18 cellular contexts compared by ENCODE assay signal in genomic region chr11:80595011-80595410, GRCh38.
DNase-seq lines count a peak whose midpoint lies in the region; ATAC-seq, FAIRE-seq and TF ChIP-seq lines count a peak whose summit lies in the region.
"Had no signal": no experiment of that assay in that cellular context is flagged by ENCODE, and none has a peak within 500 bp of the region (broad histone marks: within the 10 kb centered on the region; RNA-seq: fewer than 3 reads in every experiment).

No MANE protein-coding gene starts in this region.

- FAIRE-seq in astrocyte (lab: Jason Lieb, UNC): no peak
- FAIRE-seq: GM18507 had no signal

- H3K27ac ChIP-seq in astrocyte (ENCODE audit: low read depth, low read length) (peak overlapping the region; percentile 77), aorta (ENCODE audit: low read depth in 1 of 2, low read length in 2 of 2) (no peak overlapping the region), colonic mucosa (no peak overlapping the region)
- H3K27ac ChIP-seq: SJSA1 had no signal

- H3K9ac ChIP-seq in astrocyte (ENCODE audit: low read length) (peak overlapping the region; percentile 46), colonic mucosa (ENCODE audit: low read depth in 2 of 2, low read length in 2 of 2) (no peak overlapping the region)

- no peaks in the 10 kb centered on the region for H3K27me3 ChIP-seq in astrocyte (ENCODE audit: insufficient read depth, low read length)
- no peaks in the 10 kb centered on the region for H3K27me3 ChIP-seq in aorta (ENCODE audit: control insufficient read depth in 1 of 2, insufficient read depth in 2 of 2, low read length in 1 of 2)
- no peaks in the 10 kb centered on the region for H3K27me3 ChIP-seq in colonic mucosa
- H3K27me3 ChIP-seq: SJSA1 had no signal

- H3K27me3 Mint-ChIP-seq in astrocyte (ENCODE audit: low read depth, unreplicated experiment): no peaks in the 10 kb centered on the region
- no peaks in the 10 kb centered on the region for H3K27me3 Mint-ChIP-seq in stimulated activated memory B cell treated with anti-CD40 and anti-IgM and Interleukin-4, amounts not matched to agents 10 μg/mL and 1 μg/mL and 100 μg/mL, for 72 hours

- H3K4me2 ChIP-seq in astrocyte (ENCODE audit: low read length): peak overlapping the region; percentile 54
- H3K4me2 ChIP-seq: GM23338 had no signal

- H3K27ac Mint-ChIP-seq in astrocyte (ENCODE audit: unreplicated experiment): no peak overlapping the region
- no peak overlapping the region for H3K27ac Mint-ChIP-seq in stimulated activated memory B cell treated with anti-CD40 and anti-IgM and Interleukin-4, amounts not matched to agents 10 μg/mL and 1 μg/mL and 100 μg/mL, for 72 hours
- H3K27ac Mint-ChIP-seq: GM23338, nephron progenitor cell had no signal

- H4K20me1 ChIP-seq in astrocyte (ENCODE audit: insufficient read depth, low read length): no peaks in the 10 kb centered on the region

- H3K9me3 ChIP-seq in astrocyte (ENCODE audit: insufficient read depth, low read depth, low read length) (no peaks in the 10 kb centered on the region), aorta (ENCODE audit: control insufficient read depth, low read length) (no peaks in the 10 kb centered on the region), colonic mucosa (no peaks in the 10 kb centered on the region)
- H3K9me3 ChIP-seq: SJSA1 had no signal

- H3K4me3 Mint-ChIP-seq in astrocyte (ENCODE audit: unreplicated experiment): no peak overlapping the region
- no peak overlapping the region for H3K4me3 Mint-ChIP-seq in stimulated activated memory B cell treated with anti-CD40 and anti-IgM and Interleukin-4, amounts not matched to agents 10 μg/mL and 1 μg/mL and 100 μg/mL, for 72 hours
- H3K4me3 Mint-ChIP-seq: GM23338, nephron progenitor cell had no signal

- H3K36me3 Mint-ChIP-seq in astrocyte (ENCODE audit: low read depth, unreplicated experiment): no peaks in the 10 kb centered on the region
- H3K36me3 Mint-ChIP-seq in stimulated activated memory B cell treated with anti-CD40 and anti-IgM and Interleukin-4, amounts not matched to agents 10 μg/mL and 1 μg/mL and 100 μg/mL, for 72 hours: no peaks in the 10 kb centered on the region

- H3K4me3 ChIP-seq in astrocyte (ENCODE audit: insufficient read depth, low read depth, low read length) (no peak overlapping the region), aorta (ENCODE audit: low read length in 2 of 2) (no peak overlapping the region), colonic mucosa (no peak overlapping the region)
- H3K4me3 ChIP-seq: GM23338, SJSA1 had no signal

- peaks cover 28% of the 10 kb centered on the region for H3K4me1 Mint-ChIP-seq in astrocyte (ENCODE audit: low read depth, unreplicated experiment)
- H3K4me1 Mint-ChIP-seq in stimulated activated memory B cell treated with anti-CD40 and anti-IgM and Interleukin-4, amounts not matched to agents 10 μg/mL and 1 μg/mL and 100 μg/mL, for 72 hours: no peaks in the 10 kb centered on the region
- H3K4me1 Mint-ChIP-seq: nephron progenitor cell had no signal

- H3K9me3 Mint-ChIP-seq in astrocyte (ENCODE audit: unreplicated experiment): peaks cover 1% of the 10 kb centered on the region
- peaks cover 5% of the 10 kb centered on the region for H3K9me3 Mint-ChIP-seq in stimulated activated memory B cell treated with anti-CD40 and anti-IgM and Interleukin-4, amounts not matched to agents 10 μg/mL and 1 μg/mL and 100 μg/mL, for 72 hours
- H3K9me3 Mint-ChIP-seq: GM23338, nephron progenitor cell had no signal

- ATAC-seq in Right ventricle myocardium inferior (peak; percentile 42), aorta (ENCODE audit: low FRiP score) (peak; percentile 44)
- ATAC-seq in stimulated activated memory B cell treated with anti-CD40 and anti-IgM and Interleukin-4, amounts not matched to agents 10 μg/mL and 1 μg/mL and 100 μg/mL, for 72 hours: no peak
- ATAC-seq: GM23338 had no signal

- TF ChIP-seq CTCF in astrocyte (IDR thresholded peaks at IDR 0.05; ENCODE audit: insufficient read depth, low read depth, low read length) (no peak), colonic mucosa (IDR thresholded peaks at IDR 0.05) (no peak)

- H3K36me3 ChIP-seq in astrocyte (ENCODE audit: insufficient read depth, low read length) (no peaks in the 10 kb centered on the region), aorta (ENCODE audit: control insufficient read depth in 1 of 2, insufficient read depth in 2 of 2, low read length in 1 of 2) (no peaks in the 10 kb centered on the region), colonic mucosa (no peaks in the 10 kb centered on the region)
- H3K36me3 ChIP-seq: SJSA1 had no signal

- WGBS in aorta, 2 donors: 1 to 4% methylated on average over 4 of the region's 4 CpGs

- no peaks in the 10 kb centered on the region for H3K79me2 ChIP-seq in astrocyte (ENCODE audit: insufficient read depth, low read length)

- intact Hi-C loops in Right ventricle myocardium inferior (cut with DNase I) (no loop called here), cardiac septum (cut with DNase I) (no loop called here), aorta (cut with DNase I) (no loop called here), colonic mucosa (cut with DNase I) (no loop called here)

- H3K4me1 ChIP-seq in astrocyte (ENCODE audit: insufficient read depth, low read length) (peaks cover 33% of the 10 kb centered on the region), aorta (ENCODE audit: control insufficient read depth in 1 of 2, insufficient read depth in 2 of 2, low read length in 2 of 2) (peaks cover 0 to 2% of the 10 kb centered on the region in 2 donors), colonic mucosa (no peaks in the 10 kb centered on the region)
- H3K4me1 ChIP-seq: SJSA1 had no signal

- DNase-seq in Right ventricle myocardium inferior (ENCODE audit: missing footprints): no peak
- no peak for DNase-seq in cardiac septum (ENCODE audit: low spot score)
- DNase-seq in astrocyte (ENCODE audit: low read depth): peak; percentile 87
- peak; percentile 0 for DNase-seq in hepatic stellate cell (ENCODE audit: low spot score)
- no peak for DNase-seq in aorta
- no peak for DNase-seq in NCI-H748 (lab: John Stamatoyannopoulos, UW; ENCODE audit: unreplicated experiment)
- DNase-seq in colonic mucosa: no peak
- DNase-seq: 8988T; activated CD8-positive, alpha-beta memory T cell treated with anti-CD3 and anti-CD28 coated beads for 24 hours; activated effector memory CD4-positive, alpha-beta T cell treated with Interleukin-2 at 50 U/mL for 16 hours; NCI-H1930; NCI-H526; nephron progenitor cell; stimulated activated naive CD4-positive, alpha-beta T cell treated with Interleukin-2 at 50 U/mL for 16 hours had no signal

- no peak overlapping the region for H2AFZ ChIP-seq in astrocyte (ENCODE audit: low read depth, low read length)
- H2AFZ ChIP-seq: GM23338 had no signal

Comparison
In these comparisons a context has a peak if more than half of its experiments do, and no peak if none do; other contexts are left out.
1. DNase-seq: peak in astrocyte (single experiment) and hepatic stellate cell (single experiment); none in Right ventricle myocardium inferior (single experiment), cardiac septum (single experiment), aorta (0 of 2), NCI-H748 (single experiment) and colonic mucosa (single experiment).